ENCODE assay signal across 1 cellular context in genomic region chr1:169484683-169485426, GRCh38.
TF ChIP-seq lines count a peak whose summit lies in the region.

No MANE protein-coding gene starts in this region.

TF ChIP-seq in GM12878, 131 proteins besides CTCF, POLR2A, EP300 and RAD21 (continued from another document):
- TF ChIP-seq ZNF687 (IDR thresholded peaks at IDR 0.05), result peak; percentile 52
- no peak for TF ChIP-seq GABPA (IDR thresholded peaks at IDR 0.05; ENCODE audit: low read depth)
